8 cellular contexts compared by ENCODE assay signal in genomic region chr9:130235558-130236435, GRCh38. TPM values are rescaled to one million over a fixed set of nuclear protein-coding genes. Genes with fewer than 3 reads are reported as not detected.
DNase-seq lines count a peak whose midpoint lies in the region; ATAC-seq and TF ChIP-seq lines count a peak whose summit lies in the region.

No MANE protein-coding gene starts in this region.

- intact Hi-C loops in posterior cingulate gyrus (cut with DNase I): loop anchor here (1.0 to 5.0 kb wide), 3 partner anchors 63 to 348 kb away; partner anchors contain the start of gene NCS1
- intact Hi-C loops in transverse colon (cut with DNase I; ENCODE audit: low total_unique reads): loop anchor here (1.0 to 10.0 kb wide), 2 partner anchors 45 to 351 kb away; no protein-coding TSS in a partner anchor

- WGBS in gastroesophageal sphincter (ENCODE audit: low coverage in 1 of 2), 2 donors: 43% methylated on average over 6 of the region's 45 CpGs; no CpG with 5 or more reads in 1 of the 2 donors
- 43% methylated on average over 42 of the region's 45 CpGs; no CpG with 5 or more reads in 1 of the 2 donors for whole genome bisulfite sequencing in transverse colon (ENCODE audit: low coverage in 1 of 2), 2 donors

- H3K4me3 ChIP-seq in RWPE2 (ENCODE audit: severe bottlenecking): no peak overlapping the region
- H3K4me3 ChIP-seq in gastroesophageal sphincter: peak overlapping the region in 1 of 2 donors; percentile 24
- H3K4me3 ChIP-seq in transverse colon: no peak overlapping the region

- in situ Hi-C loops in transverse colon (cut with MboI; ENCODE audit: low pct_ligation_motif_present in 1 of 4, low pct_unique_long_range_greater_than_20kb in 1 of 4, low sequenced_read_pairs in 3 of 4): loop anchor here (5.0 to 25.0 kb wide), 4 partner anchors 121 to 348 kb away; no protein-coding TSS in a partner anchor

- TF ChIP-seq CTCF in RWPE2 (IDR thresholded peaks at IDR 0.05; ENCODE audit: poor library complexity, severe bottlenecking) (peak; percentile 96), gastroesophageal sphincter (IDR thresholded peaks at IDR 0.05) (peak; percentile 99 to 100 (median 100)), transverse colon (IDR thresholded peaks at IDR 0.05) (peak; percentile 98 to 100 (median 100))

- H3K4me1 ChIP-seq in RWPE2 (ENCODE audit: insufficient read depth, poor library complexity, severe bottlenecking): no peaks in the 10 kb centered on the region
- H3K4me1 ChIP-seq in gastroesophageal sphincter: peaks cover 0 to 42% (median 10%) of the 10 kb centered on the region in 3 donors
- peaks cover 3 to 17% (median 12%) of the 10 kb centered on the region in 4 donors for H3K4me1 ChIP-seq in transverse colon

- TF ChIP-seq EP300 in gastroesophageal sphincter (IDR thresholded peaks at IDR 0.05) (peak; percentile 13), transverse colon (IDR thresholded peaks at IDR 0.05; ENCODE audit: low read depth) (no peak)

- peaks cover 5% of the 10 kb centered on the region; the same call in 1 of the 2 replicates for H3K36me3 ChIP-seq in RWPE2 (ENCODE audit: low read depth)
- H3K36me3 ChIP-seq in gastroesophageal sphincter: peaks cover 0 to 30% of the 10 kb centered on the region in 2 donors
- H3K36me3 ChIP-seq in transverse colon: no peaks in the 10 kb centered on the region

- TF ChIP-seq POLR2A in gastroesophageal sphincter (IDR thresholded peaks at IDR 0.05) (no peak), transverse colon (IDR thresholded peaks at IDR 0.05) (no peak)

- H3K27ac ChIP-seq in RWPE2 (ENCODE audit: poor library complexity, severe bottlenecking) (no peak overlapping the region), gastroesophageal sphincter (peak overlapping the region; percentile 58 to 87 (median 83)), transverse colon (peak overlapping the region; percentile 66 to 79 (median 70))

- DNase-seq in CD1c-positive myeloid dendritic cell (ENCODE audit: extremely low spot score) (peak; percentile 79), HK-2 (ENCODE audit: unreplicated experiment) (peak; percentile 53), RWPE2 (ENCODE audit: low spot score) (no peak), posterior cingulate gyrus (peak; percentile 56 to 94 (median 72)), transverse colon (peak; percentile 66), mesenteric fat pad (ENCODE audit: low spot score) (no peak)
- peak; percentile 60 for DNase-seq in activated gamma-delta T cell treated with anti-CD3 and anti-CD28 coated beads, Interleukin-2, amount 50 U/mL, for 16 hours (ENCODE audit: low read depth)

- ATAC-seq in RWPE2 (ENCODE audit: low read depth): peak; percentile 9; the same call in 1 of the 3 replicates
- peak; percentile 47 for ATAC-seq in gastroesophageal sphincter

- H3K9me3 ChIP-seq in RWPE2 (ENCODE audit: severe bottlenecking) (no peaks in the 10 kb centered on the region), gastroesophageal sphincter (no peaks in the 10 kb centered on the region), transverse colon (no peaks in the 10 kb centered on the region)

- H3K27me3 ChIP-seq in RWPE2 (ENCODE audit: insufficient read depth, poor library complexity, severe bottlenecking) (no peaks in the 10 kb centered on the region), gastroesophageal sphincter (no peaks in the 10 kb centered on the region), transverse colon (no peaks in the 10 kb centered on the region)

RNA-seq across cellular contexts. Expression of gene HMCN2, which starts 29.8 kb away (rescaled TPM):
- total RNA-seq in gastroesophageal sphincter: 10 to 100 TPM in 3 of 4 donors, 1 to 10 TPM in 1; 9.6 to 21.1 (median 15.5) TPM
- total RNA-seq in transverse colon: 10 to 100 TPM in 3 of 4 donors, 1 to 10 TPM in 1; 7.8 to 40.0 (median 15.2) TPM
- total RNA-seq in mesenteric fat pad: 3.1 TPM

Comparison
In these comparisons a context has a peak if more than half of its experiments do, and no peak if none do; other contexts are left out.
1. DNase-seq: peak in CD1c-positive myeloid dendritic cell (single experiment), HK-2 (single experiment), activated gamma-delta T cell treated with anti-CD3 and anti-CD28 coated beads, Interleukin-2, amount 50 U/mL, for 16 hours (single experiment), posterior cingulate gyrus (10 of 10) and transverse colon (single experiment); none in RWPE2 (single experiment) and mesenteric fat pad (single experiment).
2. Peak in every context shown above with its lines, with median percentiles within 50 percentile points of each other: CTCF ChIP-seq.